ENCODE assay signal across 14 cellular contexts in the genomic region with DNA sequence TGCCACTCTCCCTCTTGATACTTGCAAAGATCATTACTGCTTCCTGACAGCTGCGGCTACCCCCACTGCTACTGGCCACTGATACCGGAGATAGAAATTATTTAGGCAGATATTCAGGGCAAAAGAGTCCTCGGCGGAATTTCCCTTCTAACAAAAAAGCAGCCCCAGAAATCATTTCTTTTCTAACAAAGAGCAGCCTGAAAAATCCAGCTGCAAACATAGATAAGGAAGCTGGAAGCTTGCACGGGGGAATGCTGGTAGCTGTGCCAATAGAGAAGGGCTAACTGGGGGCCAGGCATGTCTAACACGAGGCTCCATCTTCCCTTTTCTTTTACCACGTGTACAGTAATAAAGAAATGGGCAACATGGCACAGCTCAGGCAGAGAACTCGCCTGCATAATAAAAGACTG. TPM values are rescaled to one million over a fixed set of nuclear protein-coding genes. Genes with fewer than 3 reads are reported as not detected.
DNase-seq lines count a peak whose midpoint lies in the region; ATAC-seq and TF ChIP-seq lines count a peak whose summit lies in the region.
"Had no signal": no experiment of that assay in that cellular context is flagged by ENCODE, and none has a peak within 500 bp of the region (broad histone marks: within the 10 kb centered on the region; RNA-seq: fewer than 3 reads in every experiment).

No MANE protein-coding gene starts in this region.

- H3K36me3 ChIP-seq in naive thymus-derived CD4-positive, alpha-beta T cell (ENCODE audit: control insufficient read depth in 2 of 3, insufficient read depth in 3 of 3, low read length in 3 of 3): peaks cover 0 to 22% (median 0%) of the 10 kb centered on the region in 3 experiments
- H3K36me3 ChIP-seq in thyroid gland: peaks cover 0 to 10% of the 10 kb centered on the region in 2 donors

- POLR2A ChIA-PET in AG04450 (lab: Yijun Ruan, JAX): no interaction called here
- POLR2A ChIA-PET in naive thymus-derived CD4-positive, alpha-beta T cell (lab: Charles Lee): no interaction called here

- CTCF ChIA-PET in AG04450 (lab: Charles Lee): interaction anchor here (0.5 to 5.2 kb wide), 5 partner anchors 21 to 319 kb away, joined by 3 to 43 read pairs (median 3); no protein-coding TSS in a partner anchor
- CTCF ChIA-PET in naive thymus-derived CD4-positive, alpha-beta T cell (lab: Charles Lee): interaction anchor here (0.6 to 0.9 kb wide), 2 partner anchors 12 to 82 kb away, joined by 3 to 4 read pairs; no protein-coding TSS in a partner anchor

- TF ChIP-seq CTCF in AG04450 (IDR thresholded peaks at IDR 0.05; ENCODE audit: low read depth, low read length) (no peak), LNCaP clone FGC (IDR thresholded peaks at IDR 0.05; ENCODE audit: control insufficient read depth, extremely low read depth, insufficient read depth) (no peak), thyroid gland (IDR thresholded peaks at IDR 0.05) (no peak)

- H3K4me1 ChIP-seq in naive thymus-derived CD4-positive, alpha-beta T cell (ENCODE audit: control insufficient read depth in 2 of 2, insufficient read depth in 2 of 2, low read length in 2 of 2): peaks cover 18 to 23% of the 10 kb centered on the region in 2 donors
- H3K4me1 ChIP-seq in thyroid gland: peaks cover 13 to 23% of the 10 kb centered on the region in 2 donors

- 46 to 58% methylated on average over 8 of the region's 8 CpGs for WGBS in thyroid gland, 2 donors

- H3K9me3 Mint-ChIP-seq in naive thymus-derived CD4-positive, alpha-beta T cell: no peaks in the 10 kb centered on the region
- H3K9me3 Mint-ChIP-seq: activated naive CD4-positive, alpha-beta T cell treated with anti-CD3 and anti-CD28 coated beads for 36 hours had no signal

- H3K4me3 Mint-ChIP-seq in naive thymus-derived CD4-positive, alpha-beta T cell: no peak overlapping the region
- H3K4me3 Mint-ChIP-seq: activated naive CD4-positive, alpha-beta T cell treated with anti-CD3 and anti-CD28 coated beads for 36 hours had no signal

- H3K9me3 ChIP-seq in AG04450 (ENCODE audit: control insufficient read depth, insufficient read depth, low read length) (no peaks in the 10 kb centered on the region), thyroid gland (no peaks in the 10 kb centered on the region)
- H3K9me3 ChIP-seq in naive thymus-derived CD4-positive, alpha-beta T cell (ENCODE audit: control insufficient read depth in 2 of 3, low read length in 3 of 3): no peaks in the 10 kb centered on the region
- H3K9me3 ChIP-seq: BLaER1 treated with 17β-estradiol and CSF1 and Interleukin-3, amounts not matched to agents 10 nM and 100 nM; mucosa of descending colon had no signal

- TF ChIP-seq POLR2A in thyroid gland (IDR thresholded peaks at IDR 0.05): no peak

- no peak for DNase-seq in AG04450 (ENCODE audit: low read depth, low spot score)
- no peak for DNase-seq in LNCaP clone FGC (ENCODE audit: low read depth)
- peak; percentile 26 for DNase-seq in dermis blood vessel endothelial cell
- no peak for DNase-seq in naive thymus-derived CD4-positive, alpha-beta T cell
- no peak for DNase-seq in KBM-7
- no peak for DNase-seq in DMS79 (lab: John Stamatoyannopoulos, UW)
- no peak for DNase-seq in thyroid gland
- no peak for DNase-seq in GM19238 (ENCODE audit: insufficient read length, low spot score)
- DNase-seq: activated CD4-positive, alpha-beta T cell treated with anti-CD3 and anti-CD28 coated beads, Interleukin-2, amount 50 U/mL, for 48 hours; activated naive CD4-positive, alpha-beta T cell treated with anti-CD3 and anti-CD28 coated beads for 36 hours; dorsolateral prefrontal cortex; mucosa of descending colon; SW 1271 had no signal

- H3K4me3 ChIP-seq in AG04450 (ENCODE audit: low read depth, low read length) (peak overlapping the region; percentile 61), LNCaP clone FGC (ENCODE audit: low read depth, low read length) (peak overlapping the region; percentile 73), thyroid gland (replicated peaks in 1 of 3) (no peak overlapping the region)
- H3K4me3 ChIP-seq in naive thymus-derived CD4-positive, alpha-beta T cell (ENCODE audit: low read length): no peak overlapping the region
- H3K4me3 ChIP-seq: BLaER1 treated with 17β-estradiol and CSF1 and Interleukin-3, amounts not matched to agents 10 nM and 100 nM; mucosa of descending colon had no signal

- peak overlapping the region in 7 of 9 donors; percentile 30 to 87 (median 45) for H3K27ac Mint-ChIP-seq in naive thymus-derived CD4-positive, alpha-beta T cell
- H3K27ac Mint-ChIP-seq: activated naive CD4-positive, alpha-beta T cell treated with anti-CD3 and anti-CD28 coated beads for 36 hours had no signal

- no peak for ATAC-seq in naive thymus-derived CD4-positive, alpha-beta T cell

- intact Hi-C loops in naive thymus-derived CD4-positive, alpha-beta T cell (cut with micrococcal nuclease): loop anchor here (10.0 kb wide), 5 partner anchors 312 to 1798 kb away; a partner anchor contains a TSS
- intact Hi-C loops in thyroid gland (cut with DNase I): loop anchor here (5.0 kb wide), 1 partner anchor 161 kb away; no protein-coding TSS in a partner anchor

- peaks cover 42 to 69% (median 63%) of the 10 kb centered on the region in 7 donors for H3K4me1 Mint-ChIP-seq in naive thymus-derived CD4-positive, alpha-beta T cell

- no peak overlapping the region for H3K27ac ChIP-seq in AG04450 (ENCODE audit: low read depth, low read length)
- H3K27ac ChIP-seq in naive thymus-derived CD4-positive, alpha-beta T cell (ENCODE audit: low read depth, low read length): no peak overlapping the region
- no peak overlapping the region for H3K27ac ChIP-seq in thyroid gland
- H3K27ac ChIP-seq: BLaER1 treated with 17β-estradiol and CSF1 and Interleukin-3, amounts not matched to agents 10 nM and 100 nM had no signal

- no peaks in the 10 kb centered on the region for H3K27me3 ChIP-seq in AG04450 (ENCODE audit: control insufficient read depth, insufficient read depth, low read length)
- H3K27me3 ChIP-seq in naive thymus-derived CD4-positive, alpha-beta T cell (ENCODE audit: control insufficient read depth in 2 of 2, insufficient read depth in 2 of 2, low read length in 2 of 2): no peaks in the 10 kb centered on the region
- H3K27me3 ChIP-seq in thyroid gland: no peaks in the 10 kb centered on the region
- H3K27me3 ChIP-seq: BLaER1 treated with 17β-estradiol and CSF1 and Interleukin-3, amounts not matched to agents 10 nM and 100 nM; dorsolateral prefrontal cortex had no signal

- H3K27me3 Mint-ChIP-seq in naive thymus-derived CD4-positive, alpha-beta T cell: no peaks in the 10 kb centered on the region

- H3K36me3 Mint-ChIP-seq in naive thymus-derived CD4-positive, alpha-beta T cell: peaks cover 4 to 20% (median 14%) of the 10 kb centered on the region in 5 donors

- in situ Hi-C loops in KBM-7 (cut with MboI; ENCODE audit: low pct_unique_long_range_greater_than_20kb, low sequenced_read_pairs): loop anchor here (10.0 kb wide), 1 partner anchor 158 kb away; no protein-coding TSS in a partner anchor

RNA-seq across cellular contexts. Expression of a gene that starts 6.2 kb away (rescaled TPM):
- polyA plus RNA-seq in AG04450 (2011; rRNA removed): 13.3 and 14.3 TPM in 2 replicates
- 9.0 and 10.2 TPM in 2 replicates for polyA minus RNA-seq in AG04450 (2011; rRNA and poly(A)+ RNA removed)
- total RNA-seq in dermis blood vessel endothelial cell: 11.8 and 15.8 TPM in 2 replicates
- total RNA-seq in naive thymus-derived CD4-positive, alpha-beta T cell: 10 to 100 TPM in 3 of 5 experiments, 1 to 10 TPM in 2; 4.4 to 27.7 (median 17.7) TPM
- polyA plus RNA-seq in naive thymus-derived CD4-positive, alpha-beta T cell: 10 to 100 TPM; 11.2 to 16.2 TPM
- 10 to 100 TPM; 20.2 to 49.6 (median 36.1) TPM for total RNA-seq in thyroid gland

RNA-seq across cellular contexts. Expression of a gene that starts 26.4 kb away (rescaled TPM):
- polyA plus RNA-seq in AG04450 (2011; rRNA removed): 35.5 and 36.9 TPM in 2 replicates
- 41.7 and 47.2 TPM in 2 replicates for polyA minus RNA-seq in AG04450 (2011; rRNA and poly(A)+ RNA removed)
- total RNA-seq in dermis blood vessel endothelial cell: 16.0 and 16.7 TPM in 2 replicates
- total RNA-seq in naive thymus-derived CD4-positive, alpha-beta T cell: under 1 TPM in 2 of 5 experiments, not detected in 3; 0.05 to 0.17 TPM
- not detected for polyA plus RNA-seq in naive thymus-derived CD4-positive, alpha-beta T cell
- total RNA-seq in thyroid gland: 10 to 100 TPM; 33.7 to 53.0 (median 51.1) TPM
- total RNA-seq: activated naive CD4-positive, alpha-beta T cell treated with anti-CD3 and anti-CD28 coated beads for 36 hours had no signal

RNA-seq across cellular contexts. Expression of a gene that starts 31.8 kb away (rescaled TPM):
- polyA plus RNA-seq in AG04450 (2011; rRNA removed): 2.4 and 3.8 TPM in 2 replicates
- polyA minus RNA-seq in AG04450 (2011; rRNA and poly(A)+ RNA removed): 4.2 and 6.9 TPM in 2 replicates
- total RNA-seq in dermis blood vessel endothelial cell (0.05 TPM in 1 of 2 replicates, not detected in the other), thyroid gland (1 to 10 TPM; 1.8 to 4.2 (median 2.1) TPM)
- total RNA-seq in naive thymus-derived CD4-positive, alpha-beta T cell: under 1 TPM in 4 of 5 experiments, not detected in 1; 0.16 to 0.41 (median 0.30) TPM
- polyA plus RNA-seq in naive thymus-derived CD4-positive, alpha-beta T cell: not detected
- total RNA-seq: activated naive CD4-positive, alpha-beta T cell treated with anti-CD3 and anti-CD28 coated beads for 36 hours had no signal

Comparison
In these comparisons a context has a peak if more than half of its experiments do, and no peak if none do; other contexts are left out.
1. H3K4me3 ChIP-seq: peak in AG04450 (single experiment) and LNCaP clone FGC (single experiment); none in naive thymus-derived CD4-positive, alpha-beta T cell (single experiment) and thyroid gland (0 of 3).
2. RNA of a gene that starts 26.4 kb away (total RNA-seq): 33.7 to 53.0 TPM in thyroid gland and 16.0 to 16.7 TPM in dermis blood vessel endothelial cell; 0.05 to 0.17 TPM in naive thymus-derived CD4-positive, alpha-beta T cell; every median in the first group is over 10 times any median in the second.